Comparison of ENCODE assay signal across 8 cellular contexts in genomic region chr5:132865668-132866341, GRCh38. TPM values are rescaled to one million over a fixed set of nuclear protein-coding genes. Genes with fewer than 3 reads are reported as not detected.
DNase-seq lines count a peak whose midpoint lies in the region; ATAC-seq lines count a peak whose summit lies in the region.

No MANE protein-coding gene starts in this region.

- DNase-seq in NCI-H1417 (lab: John Stamatoyannopoulos, UW) (peak in 2 of 3 experiments; percentile 49 to 54), NCI-H1417 treated with DMSO at 0.1 percent for 48 hours (lab: John Stamatoyannopoulos, UW) (no peak), NCI-H774 (lab: John Stamatoyannopoulos, UW) (no peak), COLO829 (ENCODE audit: low spot score) (no peak)

- ATAC-seq in HG03159 (IDR thresholded peaks at IDR 0.05; ENCODE audit: unreplicated experiment) = peak; percentile 16

- no peaks in the 10 kb centered on the region for H3K27me3 ChIP-seq in layer of hippocampus (ENCODE audit: control insufficient read depth, insufficient read depth, low read length)

- H3K27ac ChIP-seq in angular gyrus (ENCODE audit: low read depth, low read length) = peak overlapping the region; percentile 97
- peak overlapping the region; percentile 97 for H3K27ac ChIP-seq in layer of hippocampus (ENCODE audit: low read depth, low read length)
- peak overlapping the region; percentile 94 for H3K27ac ChIP-seq in temporal lobe (ENCODE audit: low read depth, low read length)

RNA-seq across cellular contexts. Expression of gene GDF9, which starts 0.5 kb away (rescaled TPM):
- 0.98 TPM for total RNA-seq in temporal lobe

RNA-seq across cellular contexts. Expression of gene UQCRQ, which starts 0.6 kb away (rescaled TPM):
- 76.2 TPM for total RNA-seq in temporal lobe

RNA-seq across cellular contexts. Expression of gene LEAP2, which starts 7.7 kb away (rescaled TPM):
- 0.74 TPM for total RNA-seq in temporal lobe

RNA-seq across cellular contexts. Expression of gene SHROOM1, which starts 35.4 kb away (rescaled TPM):
- total RNA-seq in temporal lobe = 2.2 TPM

RNA-seq across cellular contexts. Expression of gene SOWAHA, which starts 52.7 kb away (rescaled TPM):
- total RNA-seq in temporal lobe = 4.7 TPM

Comparison
In these comparisons a context has a peak if more than half of its experiments do, and no peak if none do; other contexts are left out.
1. DNase-seq: peak in NCI-H1417 (2 of 3); none in NCI-H1417 treated with DMSO at 0.1 percent for 48 hours (single experiment), NCI-H774 (single experiment) and COLO829 (single experiment).
2. Peak in every context shown above with its lines, with median percentiles within 50 percentile points of each other: H3K27ac ChIP-seq.